ENCODE assay signal across 8 cellular contexts in genomic region chr2:18991177-18992168, GRCh38.
DNase-seq lines count a peak whose midpoint lies in the region; ATAC-seq and TF ChIP-seq lines count a peak whose summit lies in the region.

No MANE protein-coding gene starts in this region.

- no peaks in the 10 kb centered on the region for H3K9me3 ChIP-seq in SJSA1 (replicated peaks)
- H3K9me3 ChIP-seq in heart right ventricle, result no peaks in the 10 kb centered on the region
- H3K9me3 ChIP-seq in testis, result no peaks in the 10 kb centered on the region

- H3K36me3 ChIP-seq in SJSA1 (no peaks in the 10 kb centered on the region), heart right ventricle (no peaks in the 10 kb centered on the region), testis (ENCODE audit: low read depth, missing control alignments) (no peaks in the 10 kb centered on the region)

- TF ChIP-seq CTCF in heart right ventricle (IDR thresholded peaks at IDR 0.05) (no peak), testis (IDR thresholded peaks at IDR 0.05) (no peak)

- DNase-seq in HPDE6-E6E7 (ENCODE audit: extremely low spot score) (peak; percentile 39), SJSA1 (ENCODE audit: low read depth in 1 of 2, low spot score in 2 of 2) (peak; percentile 44 to 85), heart right ventricle (peak; percentile 9 to 22), testis (peak; percentile 71), activated gamma-delta T cell treated with Interleukin-2 at 50 U/mL for 16 hours (no peak)
- DNase-seq in stimulated activated CD4-positive, alpha-beta T cell treated with anti-CD3 and anti-CD28 coated beads, Interleukin-1b, Interleukin-23, amount 100 ng/mL, for 48 hours, result no peak

- intact Hi-C loops in heart right ventricle (cut with DNase I), result loop anchor here in 3 of 10 donors (5.0 to 10.0 kb wide), 4 partner anchors 41 to 371 kb away; partner anchors contain the start of gene OSR1 (in 1 of the 3)
- intact Hi-C loops in testis (cut with DNase I; ENCODE audit: low total_unique reads), result no loop called here

- ATAC-seq in heart right ventricle (peak; percentile 25 to 86 (median 71)), HG03432 (IDR thresholded peaks at IDR 0.05; ENCODE audit: unreplicated experiment) (no peak), HG03045 (IDR thresholded peaks at IDR 0.05; ENCODE audit: unreplicated experiment) (no peak)

- WGBS in heart right ventricle, 2 donors, result 17 to 19% methylated on average over 5 of the region's 5 CpGs
- WGBS in testis, 2 donors, result 32 to 39% methylated on average over 5 of the region's 5 CpGs

- H3K4me3 ChIP-seq in SJSA1, result no peak overlapping the region
- no peak overlapping the region for H3K4me3 ChIP-seq in heart right ventricle
- no peak overlapping the region for H3K4me3 ChIP-seq in testis

- peaks cover 45% of the 10 kb centered on the region for H3K4me1 ChIP-seq in SJSA1 (replicated peaks)
- peaks cover 0 to 31% (median 17%) of the 10 kb centered on the region in 9 donors for H3K4me1 ChIP-seq in heart right ventricle
- H3K4me1 ChIP-seq in testis, result peaks cover 32% of the 10 kb centered on the region

- H3K27me3 ChIP-seq in SJSA1 (replicated peaks), result no peaks in the 10 kb centered on the region
- no peaks in the 10 kb centered on the region for H3K27me3 ChIP-seq in heart right ventricle
- H3K27me3 ChIP-seq in testis, result no peaks in the 10 kb centered on the region

- no peak for TF ChIP-seq POLR2A in testis (IDR thresholded peaks at IDR 0.05)

- H3K27ac ChIP-seq in SJSA1 (peak overlapping the region; percentile 90), heart right ventricle (no peak overlapping the region), testis (peak overlapping the region in 1 of 2 donors; percentile 11)

Comparison
In these comparisons a context has a peak if more than half of its experiments do, and no peak if none do; other contexts are left out.
1. DNase-seq: peak in HPDE6-E6E7 (single experiment), SJSA1 (2 of 2), heart right ventricle (2 of 2) and testis (single experiment); none in stimulated activated CD4-positive, alpha-beta T cell treated with anti-CD3 and anti-CD28 coated beads, Interleukin-1b, Interleukin-23, amount 100 ng/mL, for 48 hours (single experiment) and activated gamma-delta T cell treated with Interleukin-2 at 50 U/mL for 16 hours (single experiment).
2. ATAC-seq: peak in heart right ventricle (8 of 8); none in HG03432 (single experiment) and HG03045 (single experiment).